8 cellular contexts compared by ENCODE assay signal in the genomic region with DNA sequence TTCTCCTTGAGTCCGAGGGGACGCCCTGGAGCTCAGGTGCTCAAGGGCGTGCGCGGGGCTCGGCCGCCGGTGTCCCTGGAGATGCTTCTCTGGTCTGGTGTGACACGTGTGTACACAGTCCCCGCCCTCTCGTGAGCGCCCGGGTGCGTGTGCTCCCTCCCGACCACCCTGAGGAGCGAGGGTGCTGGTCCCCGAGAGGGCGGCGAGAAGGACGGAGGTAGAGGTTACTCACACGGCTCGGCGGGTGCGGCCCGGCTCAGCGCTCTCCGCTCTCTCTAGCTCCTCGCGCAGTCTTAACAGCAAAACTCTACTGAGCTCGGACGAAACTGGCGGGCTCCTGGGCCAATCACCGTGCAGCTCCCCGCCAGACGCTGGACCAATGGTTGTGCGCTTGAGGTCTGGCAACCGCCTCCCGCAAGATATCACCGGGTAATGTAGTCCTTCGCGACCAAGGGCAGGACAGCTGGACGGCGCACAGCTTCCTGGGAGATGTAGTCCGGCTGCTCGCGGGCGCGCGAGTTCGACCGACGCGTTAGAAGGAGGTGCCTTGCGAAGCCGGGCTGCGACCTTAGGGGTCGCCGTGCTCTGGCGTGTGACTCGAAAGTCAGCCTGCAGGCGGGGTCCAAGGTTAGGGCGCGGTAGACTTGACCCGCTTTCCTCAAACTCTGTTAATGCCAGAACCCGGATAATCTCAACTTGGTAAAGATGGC. TPM values are rescaled to one million over a fixed set of nuclear protein-coding genes. Genes with fewer than 3 reads are reported as not detected.
DNase-seq lines count a peak whose midpoint lies in the region; ATAC-seq, FAIRE-seq and TF ChIP-seq lines count a peak whose summit lies in the region.

Gene SLC25A19, minus strand, starts transcription at position 312 of the 710 bp plus-strand sequence. CDS start 2,669 bp downstream, outside the sequence.

- H3K27me3 ChIP-seq in psoas muscle (ENCODE audit: insufficient read depth in 3 of 3, low read length in 2 of 3), result no peaks in the 10 kb centered on the region

- H3K36me3 ChIP-seq in psoas muscle (ENCODE audit: insufficient read depth in 1 of 2, low read depth in 1 of 2), result peaks cover 3 to 25% of the 10 kb centered on the region in 2 donors

- H3K27ac ChIP-seq in angular gyrus (ENCODE audit: low read depth, low read length) (peak within 1 kb of the TSS; percentile 76), psoas muscle (peak within 1 kb of the TSS; percentile 83)

- 0 to 1% (median 0%) methylated on average over 62 to 65 of the region's 65 CpGs for WGBS in psoas muscle, 3 donors

- H3K4me1 ChIP-seq in psoas muscle, result peaks cover 5% of the 10 kb centered on the region

- ATAC-seq in GM18498 (IDR thresholded peaks at IDR 0.05; ENCODE audit: unreplicated experiment), result peak; percentile 89
- ATAC-seq in HG02938 (IDR thresholded peaks at IDR 0.05; ENCODE audit: unreplicated experiment), result peak; percentile 94
- peak; percentile 99 for ATAC-seq in left ventricle myocardium superior
- peak; percentile 98 to 99 (median 98) for ATAC-seq in psoas muscle

- FAIRE-seq in urothelium cell line (lab: Jason Lieb, UNC), result peak; percentile 97

- H3K4me3 ChIP-seq in psoas muscle, result peak within 1 kb of the TSS; percentile 70

- intact Hi-C loops in left ventricle myocardium superior (cut with micrococcal nuclease), result no loop called here
- intact Hi-C loops in psoas muscle (cut with DNase I), result loop anchor here in 1 of 2 donors (2.0 kb wide), 1 partner anchor 116 kb away; the partner anchor contains the start of gene GRB2

- no peaks in the 10 kb centered on the region for H3K9me3 ChIP-seq in psoas muscle

- DNase-seq in NCI-H187 (lab: John Stamatoyannopoulos, UW) (peak; percentile 91 to 95), T-helper 2 cell (peak; percentile 89 to 100 (median 95)), left ventricle myocardium superior (peak; percentile 98), psoas muscle (peak; percentile 98 to 99), urothelium cell line (ENCODE audit: low spot score) (peak; percentile 100)

- TF ChIP-seq CTCF in psoas muscle (IDR thresholded peaks at IDR 0.05), result peak; percentile 25

RNA-seq across cellular contexts. Expression of gene SLC25A19, which starts in this region (rescaled TPM):
- total RNA-seq in left ventricle myocardium superior, result 23.0 TPM
- 10 to 100 TPM; 11.3 to 41.7 (median 16.0) TPM for total RNA-seq in psoas muscle
- polyA plus RNA-seq in psoas muscle, result 10 to 100 TPM; 24.9 to 52.7 (median 34.5) TPM

Comparison
In these comparisons a context has a peak if more than half of its experiments do, and no peak if none do; other contexts are left out.
1. Peak in every context shown above with its lines: DNase-seq, ATAC-seq, H3K4me3 ChIP-seq and H3K27ac ChIP-seq.